In genomic region chr20:58888521-58889333, GRCh38 we compare ENCODE assay signal across 8 cellular contexts. TPM values are rescaled to one million over a fixed set of nuclear protein-coding genes. Genes with fewer than 3 reads are reported as not detected.
DNase-seq lines count a peak whose midpoint lies in the region; ATAC-seq lines count a peak whose summit lies in the region.

No MANE protein-coding gene starts in this region.

- H3K27ac ChIP-seq in effector memory CD4-positive, alpha-beta T cell (ENCODE audit: insufficient read depth, low read length, poor library complexity, severe bottlenecking), result peak overlapping the region; percentile 83

- H3K4me3 ChIP-seq in effector memory CD4-positive, alpha-beta T cell (ENCODE audit: insufficient read depth, low read depth, low read length, poor library complexity, severe bottlenecking), result peak overlapping the region; percentile 73

- H3K36me3 Mint-ChIP-seq in activated CD8-positive, alpha-beta T cell treated with anti-CD3 and anti-CD28 coated beads, Interleukin-2, amount 10 ng/mL, durations not matched to agents 7 days and 5 days (ENCODE audit: low read depth), result peaks cover 17% of the 10 kb centered on the region
- H3K36me3 Mint-ChIP-seq in memory B cell, result no peaks in the 10 kb centered on the region

- peaks cover 37% of the 10 kb centered on the region for H3K4me1 Mint-ChIP-seq in activated CD8-positive, alpha-beta T cell treated with anti-CD3 and anti-CD28 coated beads, Interleukin-2, amount 10 ng/mL, durations not matched to agents 7 days and 5 days (ENCODE audit: low read depth)
- H3K4me1 Mint-ChIP-seq in memory B cell, result peaks cover 11% of the 10 kb centered on the region

- POLR2A ChIA-PET in activated CD8-positive, alpha-beta T cell treated with anti-CD3 and anti-CD28 coated beads, Interleukin-2, amount 10 ng/mL, durations not matched to agents 7 days and 5 days (lab: Charles Lee), result interaction anchor here (0.5 to 1.9 kb wide), 17 partner anchors 11 to 582 kb away, joined by 3 to 16 read pairs (median 3); partner anchors contain the start of genes ATP5F1E, PRELID3B and ZNF831

- H3K4me1 ChIP-seq in effector memory CD4-positive, alpha-beta T cell (ENCODE audit: control insufficient read depth, insufficient read depth, low read length, poor library complexity, severe bottlenecking), result peaks cover 9% of the 10 kb centered on the region

- peak overlapping the region; percentile 83 for H3K4me3 Mint-ChIP-seq in activated CD8-positive, alpha-beta T cell treated with anti-CD3 and anti-CD28 coated beads, Interleukin-2, amount 10 ng/mL, durations not matched to agents 7 days and 5 days
- H3K4me3 Mint-ChIP-seq in memory B cell, result peak overlapping the region; percentile 85

- H3K27ac Mint-ChIP-seq in activated CD8-positive, alpha-beta T cell treated with anti-CD3 and anti-CD28 coated beads, Interleukin-2, amount 10 ng/mL, durations not matched to agents 7 days and 5 days, result peak overlapping the region; percentile 84
- H3K27ac Mint-ChIP-seq in memory B cell, result peak overlapping the region; percentile 92

- H3K9me3 Mint-ChIP-seq in activated CD8-positive, alpha-beta T cell treated with anti-CD3 and anti-CD28 coated beads, Interleukin-2, amount 10 ng/mL, durations not matched to agents 7 days and 5 days (ENCODE audit: insufficient read depth), result no peaks in the 10 kb centered on the region
- H3K9me3 Mint-ChIP-seq in memory B cell, result no peaks in the 10 kb centered on the region

- H3K27me3 ChIP-seq in effector memory CD4-positive, alpha-beta T cell (replicated peaks; ENCODE audit: control insufficient read depth, insufficient read depth, low read length, poor library complexity, severe bottlenecking), result no peaks in the 10 kb centered on the region

- DNase-seq in NCI-H2029 (lab: John Stamatoyannopoulos, UW), result peak; percentile 12
- no peak for DNase-seq in NCI-H2029 treated with DMSO at 0.1 percent for 48 hours (lab: John Stamatoyannopoulos, UW)
- peak; percentile 64 for DNase-seq in NCI-H510A treated with DMSO at 0.1 percent for 48 hours (lab: John Stamatoyannopoulos, UW)
- peak; percentile 88 for DNase-seq in activated CD8-positive, alpha-beta T cell treated with anti-CD3 and anti-CD28 coated beads, Interleukin-2, amount 10 ng/mL, durations not matched to agents 7 days and 5 days
- peak; percentile 72 to 78 (median 76) for DNase-seq in effector memory CD4-positive, alpha-beta T cell
- DNase-seq in memory B cell (ENCODE audit: low spot score in 2 of 2), result peak; percentile 74 to 82
- peak; percentile 72 for DNase-seq in stimulated activated CD8-positive, alpha-beta memory T cell treated with anti-CD3 and anti-CD28 coated beads, Interleukin-12 subunit alpha, Interleukin-12 subunit beta, amount 100 ng/mL, for 4 hours (ENCODE audit: low read depth)

- ATAC-seq in HG03135 (IDR thresholded peaks at IDR 0.05; ENCODE audit: unreplicated experiment), result peak; percentile 33
- ATAC-seq in activated CD8-positive, alpha-beta T cell treated with anti-CD3 and anti-CD28 coated beads, Interleukin-2, amount 10 ng/mL, durations not matched to agents 7 days and 5 days, result peak; percentile 57
- peak; percentile 60 for ATAC-seq in memory B cell (ENCODE audit: low read depth)

- H3K27me3 Mint-ChIP-seq in activated CD8-positive, alpha-beta T cell treated with anti-CD3 and anti-CD28 coated beads, Interleukin-2, amount 10 ng/mL, durations not matched to agents 7 days and 5 days (ENCODE audit: low read depth), result no peaks in the 10 kb centered on the region
- H3K27me3 Mint-ChIP-seq in memory B cell, result no peaks in the 10 kb centered on the region

- CTCF ChIA-PET in activated CD8-positive, alpha-beta T cell treated with anti-CD3 and anti-CD28 coated beads, Interleukin-2, amount 10 ng/mL, durations not matched to agents 7 days and 5 days (lab: Charles Lee), result no interaction called here

- no peaks in the 10 kb centered on the region for H3K36me3 ChIP-seq in effector memory CD4-positive, alpha-beta T cell (ENCODE audit: control insufficient read depth, insufficient read depth, low read length)

- H3K9me3 ChIP-seq in effector memory CD4-positive, alpha-beta T cell (ENCODE audit: control insufficient read depth, low read length), result no peaks in the 10 kb centered on the region

RNA-seq across cellular contexts. Expression of gene GNAS, which starts 36.2 kb away (rescaled TPM):
- 100 to 1,000 TPM; 912 to 952 TPM for total RNA-seq in activated CD8-positive, alpha-beta T cell treated with anti-CD3 and anti-CD28 coated beads, Interleukin-2, amount 10 ng/mL, durations not matched to agents 7 days and 5 days

RNA-seq across cellular contexts. Expression of gene GNAS-AS1, which starts 38.0 kb away (rescaled TPM):
- total RNA-seq in activated CD8-positive, alpha-beta T cell treated with anti-CD3 and anti-CD28 coated beads, Interleukin-2, amount 10 ng/mL, durations not matched to agents 7 days and 5 days, result 1 to 10 TPM; 1.3 to 2.0 TPM
